8 cellular contexts compared by ENCODE assay signal in genomic region chrX:43654431-43655150, GRCh38. TPM values are rescaled to one million over a fixed set of nuclear protein-coding genes. Genes with fewer than 3 reads are reported as not detected.
DNase-seq lines count a peak whose midpoint lies in the region; ATAC-seq and TF ChIP-seq lines count a peak whose summit lies in the region.

No MANE protein-coding gene starts in this region.

- H3K4me3 Mint-ChIP-seq in immature natural killer cell: peak overlapping the region; percentile 78 to 91 (median 85)

- WGBS in smooth muscle cell (ENCODE audit: low lambda C conversion rate): 35% methylated on average over 36 of the region's 57 CpGs

- no peaks in the 10 kb centered on the region for H3K27me3 ChIP-seq in smooth muscle cell (ENCODE audit: low read depth)

- H3K36me3 ChIP-seq in smooth muscle cell (ENCODE audit: low read depth): no peaks in the 10 kb centered on the region

- H2AFZ ChIP-seq in smooth muscle cell (ENCODE audit: low read depth): peak overlapping the region; percentile 84

- peak overlapping the region; percentile 79 for H3K4me2 ChIP-seq in smooth muscle cell

- H3K4me3 ChIP-seq in smooth muscle cell: peak overlapping the region; percentile 53

- no peaks in the 10 kb centered on the region for H3F3A ChIP-seq in smooth muscle cell (ENCODE audit: low read depth)

- peaks cover 0 to 9% (median 0%) of the 10 kb centered on the region in 6 donors for H3K9me3 Mint-ChIP-seq in immature natural killer cell

- H3K79me2 ChIP-seq in smooth muscle cell (ENCODE audit: low read depth): no peaks in the 10 kb centered on the region

- H4K20me1 ChIP-seq in smooth muscle cell (ENCODE audit: low read depth): no peaks in the 10 kb centered on the region

- H3K4me1 Mint-ChIP-seq in immature natural killer cell: peaks cover 9 to 11% of the 10 kb centered on the region in 2 donors

- DNase-seq in A172 (ENCODE audit: low spot score): peak; percentile 80
- DNase-seq in NCI-H2196 treated with DMSO at 0.1 percent for 48 hours (lab: John Stamatoyannopoulos, UW; ENCODE audit: unreplicated experiment): peak; percentile 47
- peak; percentile 61 to 70 (median 68) for DNase-seq in activated CD4-positive, CD25-positive, alpha-beta regulatory T cell (lab: John Stamatoyannopoulos, UW)
- DNase-seq in caudate nucleus (lab: John Stamatoyannopoulos, UW): peak; percentile 24 to 94 (median 84)
- peak; percentile 82 to 87 (median 86) for DNase-seq in immature natural killer cell
- DNase-seq in smooth muscle cell (lab: John Stamatoyannopoulos, UW; ENCODE audit: unreplicated experiment): peak; percentile 66

- ATAC-seq in GM18861 (IDR thresholded peaks at IDR 0.05; ENCODE audit: unreplicated experiment) (peak; percentile 95), HG03103 (IDR thresholded peaks at IDR 0.05; ENCODE audit: low read depth, unreplicated experiment) (peak; percentile 97)

- TF ChIP-seq CTCF in smooth muscle cell (IDR thresholded peaks at IDR 0.05; ENCODE audit: borderline replicate concordance, insufficient read depth, poor library complexity, severe bottlenecking): no peak

- H3K9ac ChIP-seq in smooth muscle cell (ENCODE audit: low read depth): peak overlapping the region; percentile 97

- no peaks in the 10 kb centered on the region for H3K9me3 ChIP-seq in smooth muscle cell (replicated peaks; ENCODE audit: low read depth)

- H3K27ac Mint-ChIP-seq in immature natural killer cell: peak overlapping the region; percentile 75 to 97 (median 87)

- no peaks in the 10 kb centered on the region for H3K36me3 Mint-ChIP-seq in immature natural killer cell

- no peaks in the 10 kb centered on the region for H3K4me1 ChIP-seq in smooth muscle cell (ENCODE audit: low read depth)

- H3K27me3 Mint-ChIP-seq in immature natural killer cell (ENCODE audit: low read depth in 3 of 3): peaks cover 0 to 7% (median 2%) of the 10 kb centered on the region in 3 donors

- H3K27ac ChIP-seq in caudate nucleus (ENCODE audit: low read depth, low read length) (peak overlapping the region; percentile 99), smooth muscle cell (ENCODE audit: low read depth) (peak overlapping the region; percentile 93)

RNA-seq across cellular contexts. Expression of gene MAOA, which starts 1.5 kb away (rescaled TPM):
- 1.7 and 2.7 TPM in 2 replicates for total RNA-seq in A172 (2014; rRNA removed; shearing (Covaris generic))
- polyA plus RNA-seq in immature natural killer cell: not detected
- total RNA-seq in smooth muscle cell: 1.2 and 2.0 TPM in 2 replicates
- polyA plus RNA-seq in smooth muscle cell: 1.6 and 2.9 TPM in 2 replicates

Comparison
In these comparisons a context has a peak if more than half of its experiments do, and no peak if none do; other contexts are left out.
1. Peak in every context shown above with its lines: DNase-seq, ATAC-seq, H3K4me3 ChIP-seq and H3K27ac ChIP-seq.